In genomic region chr17:50102164-50102991, GRCh38 we compare ENCODE assay signal across 1 cellular context.
TF ChIP-seq lines count a peak whose summit lies in the region.

No MANE protein-coding gene starts in this region.

TF ChIP-seq in GM23338, 12 proteins besides CTCF, POLR2A, EP300 and RAD21 (continued from another document):
- TF ChIP-seq, protein P1, sequence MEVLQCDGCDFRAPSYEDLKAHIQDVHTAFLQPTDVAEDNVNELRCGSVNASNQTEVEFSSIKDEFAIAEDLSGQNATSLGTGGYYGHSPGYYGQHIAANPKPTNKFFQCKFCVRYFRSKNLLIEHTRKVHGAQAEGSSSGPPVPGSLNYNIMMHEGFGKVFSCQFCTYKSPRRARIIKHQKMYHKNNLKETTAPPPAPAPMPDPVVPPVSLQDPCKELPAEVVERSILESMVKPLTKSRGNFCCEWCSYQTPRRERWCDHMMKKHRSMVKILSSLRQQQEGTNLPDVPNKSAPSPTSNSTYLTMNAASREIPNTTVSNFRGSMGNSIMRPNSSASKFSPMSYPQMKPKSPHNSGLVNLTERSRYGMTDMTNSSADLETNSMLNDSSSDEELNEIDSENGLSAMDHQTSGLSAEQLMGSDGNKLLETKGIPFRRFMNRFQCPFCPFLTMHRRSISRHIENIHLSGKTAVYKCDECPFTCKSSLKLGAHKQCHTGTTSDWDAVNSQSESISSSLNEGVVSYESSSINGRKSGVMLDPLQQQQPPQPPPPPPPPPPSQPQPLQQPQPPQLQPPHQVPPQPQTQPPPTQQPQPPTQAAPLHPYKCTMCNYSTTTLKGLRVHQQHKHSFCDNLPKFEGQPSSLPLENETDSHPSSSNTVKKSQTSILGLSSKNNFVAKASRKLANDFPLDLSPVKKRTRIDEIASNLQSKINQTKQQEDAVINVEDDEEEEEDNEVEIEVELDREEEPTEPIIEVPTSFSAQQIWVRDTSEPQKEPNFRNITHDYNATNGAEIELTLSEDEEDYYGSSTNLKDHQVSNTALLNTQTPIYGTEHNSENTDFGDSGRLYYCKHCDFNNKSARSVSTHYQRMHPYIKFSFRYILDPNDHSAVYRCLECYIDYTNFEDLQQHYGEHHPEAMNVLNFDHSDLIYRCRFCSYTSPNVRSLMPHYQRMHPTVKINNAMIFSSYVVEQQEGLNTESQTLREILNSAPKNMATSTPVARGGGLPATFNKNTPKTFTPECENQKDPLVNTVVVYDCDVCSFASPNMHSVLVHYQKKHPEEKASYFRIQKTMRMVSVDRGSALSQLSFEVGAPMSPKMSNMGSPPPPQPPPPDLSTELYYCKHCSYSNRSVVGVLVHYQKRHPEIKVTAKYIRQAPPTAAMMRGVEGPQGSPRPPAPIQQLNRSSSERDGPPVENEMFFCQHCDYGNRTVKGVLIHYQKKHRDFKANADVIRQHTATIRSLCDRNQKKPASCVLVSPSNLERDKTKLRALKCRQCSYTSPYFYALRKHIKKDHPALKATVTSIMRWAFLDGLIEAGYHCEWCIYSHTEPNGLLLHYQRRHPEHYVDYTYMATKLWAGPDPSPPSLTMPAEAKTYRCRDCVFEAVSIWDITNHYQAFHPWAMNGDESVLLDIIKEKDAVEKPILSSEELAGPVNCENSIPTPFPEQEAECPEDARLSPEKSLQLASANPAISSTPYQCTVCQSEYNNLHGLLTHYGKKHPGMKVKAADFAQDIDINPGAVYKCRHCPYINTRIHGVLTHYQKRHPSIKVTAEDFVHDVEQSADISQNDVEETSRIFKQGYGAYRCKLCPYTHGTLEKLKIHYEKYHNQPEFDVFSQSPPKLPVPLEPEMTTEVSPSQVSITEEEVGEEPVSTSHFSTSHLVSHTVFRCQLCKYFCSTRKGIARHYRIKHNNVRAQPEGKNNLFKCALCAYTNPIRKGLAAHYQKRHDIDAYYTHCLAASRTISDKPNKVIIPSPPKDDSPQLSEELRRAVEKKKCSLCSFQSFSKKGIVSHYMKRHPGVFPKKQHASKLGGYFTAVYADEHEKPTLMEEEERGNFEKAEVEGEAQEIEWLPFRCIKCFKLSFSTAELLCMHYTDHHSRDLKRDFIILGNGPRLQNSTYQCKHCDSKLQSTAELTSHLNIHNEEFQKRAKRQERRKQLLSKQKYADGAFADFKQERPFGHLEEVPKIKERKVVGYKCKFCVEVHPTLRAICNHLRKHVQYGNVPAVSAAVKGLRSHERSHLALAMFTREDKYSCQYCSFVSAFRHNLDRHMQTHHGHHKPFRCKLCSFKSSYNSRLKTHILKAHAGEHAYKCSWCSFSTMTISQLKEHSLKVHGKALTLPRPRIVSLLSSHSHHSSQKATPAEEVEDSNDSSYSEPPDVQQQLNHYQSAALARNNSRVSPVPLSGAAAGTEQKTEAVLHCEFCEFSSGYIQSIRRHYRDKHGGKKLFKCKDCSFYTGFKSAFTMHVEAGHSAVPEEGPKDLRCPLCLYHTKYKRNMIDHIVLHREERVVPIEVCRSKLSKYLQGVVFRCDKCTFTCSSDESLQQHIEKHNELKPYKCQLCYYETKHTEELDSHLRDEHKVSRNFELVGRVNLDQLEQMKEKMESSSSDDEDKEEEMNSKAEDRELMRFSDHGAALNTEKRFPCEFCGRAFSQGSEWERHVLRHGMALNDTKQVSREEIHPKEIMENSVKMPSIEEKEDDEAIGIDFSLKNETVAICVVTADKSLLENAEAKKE (CRISPR knock-in tag; IDR thresholded peaks at IDR 0.05): no peak
- no peak for TF ChIP-seq STAT1 (IDR thresholded peaks at IDR 0.05; ENCODE audit: unreplicated experiment)
- TF ChIP-seq POLR2AphosphoS5 (IDR thresholded peaks at IDR 0.05; ENCODE audit: low read depth): no peak
- TF ChIP-seq, protein P2, sequence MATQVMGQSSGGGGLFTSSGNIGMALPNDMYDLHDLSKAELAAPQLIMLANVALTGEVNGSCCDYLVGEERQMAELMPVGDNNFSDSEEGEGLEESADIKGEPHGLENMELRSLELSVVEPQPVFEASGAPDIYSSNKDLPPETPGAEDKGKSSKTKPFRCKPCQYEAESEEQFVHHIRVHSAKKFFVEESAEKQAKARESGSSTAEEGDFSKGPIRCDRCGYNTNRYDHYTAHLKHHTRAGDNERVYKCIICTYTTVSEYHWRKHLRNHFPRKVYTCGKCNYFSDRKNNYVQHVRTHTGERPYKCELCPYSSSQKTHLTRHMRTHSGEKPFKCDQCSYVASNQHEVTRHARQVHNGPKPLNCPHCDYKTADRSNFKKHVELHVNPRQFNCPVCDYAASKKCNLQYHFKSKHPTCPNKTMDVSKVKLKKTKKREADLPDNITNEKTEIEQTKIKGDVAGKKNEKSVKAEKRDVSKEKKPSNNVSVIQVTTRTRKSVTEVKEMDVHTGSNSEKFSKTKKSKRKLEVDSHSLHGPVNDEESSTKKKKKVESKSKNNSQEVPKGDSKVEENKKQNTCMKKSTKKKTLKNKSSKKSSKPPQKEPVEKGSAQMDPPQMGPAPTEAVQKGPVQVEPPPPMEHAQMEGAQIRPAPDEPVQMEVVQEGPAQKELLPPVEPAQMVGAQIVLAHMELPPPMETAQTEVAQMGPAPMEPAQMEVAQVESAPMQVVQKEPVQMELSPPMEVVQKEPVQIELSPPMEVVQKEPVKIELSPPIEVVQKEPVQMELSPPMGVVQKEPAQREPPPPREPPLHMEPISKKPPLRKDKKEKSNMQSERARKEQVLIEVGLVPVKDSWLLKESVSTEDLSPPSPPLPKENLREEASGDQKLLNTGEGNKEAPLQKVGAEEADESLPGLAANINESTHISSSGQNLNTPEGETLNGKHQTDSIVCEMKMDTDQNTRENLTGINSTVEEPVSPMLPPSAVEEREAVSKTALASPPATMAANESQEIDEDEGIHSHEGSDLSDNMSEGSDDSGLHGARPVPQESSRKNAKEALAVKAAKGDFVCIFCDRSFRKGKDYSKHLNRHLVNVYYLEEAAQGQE (IDR thresholded peaks at IDR 0.05; ENCODE audit: unreplicated experiment): no peak
- TF ChIP-seq, protein P3, sequence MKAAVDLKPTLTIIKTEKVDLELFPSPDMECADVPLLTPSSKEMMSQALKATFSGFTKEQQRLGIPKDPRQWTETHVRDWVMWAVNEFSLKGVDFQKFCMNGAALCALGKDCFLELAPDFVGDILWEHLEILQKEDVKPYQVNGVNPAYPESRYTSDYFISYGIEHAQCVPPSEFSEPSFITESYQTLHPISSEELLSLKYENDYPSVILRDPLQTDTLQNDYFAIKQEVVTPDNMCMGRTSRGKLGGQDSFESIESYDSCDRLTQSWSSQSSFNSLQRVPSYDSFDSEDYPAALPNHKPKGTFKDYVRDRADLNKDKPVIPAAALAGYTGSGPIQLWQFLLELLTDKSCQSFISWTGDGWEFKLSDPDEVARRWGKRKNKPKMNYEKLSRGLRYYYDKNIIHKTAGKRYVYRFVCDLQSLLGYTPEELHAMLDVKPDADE (IDR thresholded peaks at IDR 0.05): no peak
- TF ChIP-seq CREB1 (CRISPR knock-in tag; IDR thresholded peaks at IDR 0.05; ENCODE audit: low read depth): no peak
- TF ChIP-seq ZNF331 (CRISPR knock-in tag; IDR thresholded peaks at IDR 0.05; ENCODE audit: low read depth): no peak
